ENCODE assay signal across 29 cellular contexts in the genomic region with DNA sequence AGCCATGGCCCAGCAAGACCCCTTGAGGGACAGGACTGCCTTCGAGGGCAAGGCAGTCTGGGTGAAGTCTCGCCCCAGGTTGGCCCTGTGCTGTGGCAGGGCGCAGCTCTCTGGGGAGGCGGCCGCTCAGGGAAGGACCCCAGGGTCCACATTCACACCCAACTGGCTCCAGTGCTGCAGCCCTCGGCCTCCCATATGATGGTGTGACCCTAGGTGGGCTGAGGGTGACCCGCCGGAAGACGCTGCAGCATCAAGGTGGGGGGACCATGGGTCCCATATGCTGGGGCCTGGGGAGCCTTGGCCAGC. TPM values are rescaled to one million over a fixed set of nuclear protein-coding genes. Genes with fewer than 3 reads are reported as not detected.
DNase-seq lines count a peak whose midpoint lies in the region; ATAC-seq, FAIRE-seq and TF ChIP-seq lines count a peak whose summit lies in the region.
"Had no signal": no experiment of that assay in that cellular context is flagged by ENCODE, and none has a peak within 500 bp of the region (broad histone marks: within the 10 kb centered on the region; RNA-seq: fewer than 3 reads in every experiment).

No MANE protein-coding gene starts in this region.

- TF ChIP-seq CTCF in H1 (IDR thresholded peaks at IDR 0.05; ENCODE audit: control extremely low read depth in 1 of 3, insufficient read depth in 1 of 3, low read depth in 1 of 3, low read length in 3 of 3) (no peak), GM20000 (IDR thresholded peaks at IDR 0.05; ENCODE audit: extremely low read depth, missing control alignments) (no peak)

- no peak overlapping the region for H3K56ac ChIP-seq in H1 (replicated peaks; ENCODE audit: insufficient read length, low read depth, low read length)

- H3K79me1 ChIP-seq in H1 (ENCODE audit: low read depth, low read length): no peaks in the 10 kb centered on the region
- no peaks in the 10 kb centered on the region for H3K79me1 ChIP-seq in neuronal stem cell (ENCODE audit: low read depth, low read length)

- H3K23me2 ChIP-seq in H1 (ENCODE audit: low read depth, low read length): no peaks in the 10 kb centered on the region

- H3K4me1 ChIP-seq in BLaER1 treated with 17β-estradiol and CSF1 and Interleukin-3, amounts not matched to agents 10 nM and 100 nM: peaks cover 29 to 95% (median 79%) of the 10 kb centered on the region in 10 experiments
- H3K4me1 ChIP-seq in H1 (replicated peaks in 1 of 4; ENCODE audit: control insufficient read depth in 3 of 4, insufficient read depth in 4 of 4, low read length in 3 of 4) (peaks cover 0 to 8% (median 0%) of the 10 kb centered on the region in 4 experiments; a peak in 2 of 7 replicates), neuronal stem cell (ENCODE audit: control insufficient read depth in 2 of 2, insufficient read depth in 1 of 2, low read depth in 1 of 2, low read length in 2 of 2) (peaks cover 0 to 5% of the 10 kb centered on the region in 2 donors)
- H3K4me1 ChIP-seq: BE2C had no signal

- no peaks in the 10 kb centered on the region for H3K79me2 ChIP-seq in H1 (ENCODE audit: control insufficient read depth in 1 of 2, insufficient read depth in 2 of 2, low read length in 2 of 2)

- H4K91ac ChIP-seq in H1 (replicated peaks; ENCODE audit: insufficient read length, low read length) (no peak overlapping the region), neuronal stem cell (ENCODE audit: low read depth, low read length, poor library complexity) (no peak overlapping the region)

- H3K27me3 ChIP-seq in BLaER1 treated with 17β-estradiol and CSF1 and Interleukin-3, amounts not matched to agents 10 nM and 100 nM: 0 out of 22 replicates have a peak, but pooled peaks cover 0 to 3% (median 0%) of the 10 kb centered on the region in 11 experiments
- H3K27me3 ChIP-seq in H1 (replicated peaks in 1 of 4; ENCODE audit: control insufficient read depth in 3 of 4, extremely low read depth in 1 of 4, insufficient read depth in 3 of 4, low read length in 3 of 4) (no peaks in the 10 kb centered on the region), neuronal stem cell (ENCODE audit: control insufficient read depth in 3 of 3, insufficient read depth in 3 of 3, low read depth in 1 of 3, low read length in 3 of 3) (peaks cover 0 to 52% (median 0%) of the 10 kb centered on the region in 3 experiments)
- H3K27me3 ChIP-seq: BE2C had no signal

- H3K14ac ChIP-seq in H1 (ENCODE audit: insufficient read length): no peak overlapping the region
- no peak overlapping the region for H3K14ac ChIP-seq in neuronal stem cell (ENCODE audit: low read length)

- no peak overlapping the region for H2BK15ac ChIP-seq in H1 (ENCODE audit: low read length)
- H2BK15ac ChIP-seq in neuronal stem cell (ENCODE audit: low read length): peak overlapping the region; percentile 81

- no peak overlapping the region for H2BK20ac ChIP-seq in H1 (ENCODE audit: low read length)

- H3K4me2 ChIP-seq in BLaER1 treated with 17β-estradiol and CSF1 and Interleukin-3, amounts not matched to agents 10 nM and 100 nM: peak overlapping the region in 8 of 11 experiments; percentile 3 to 75 (median 60); a peak in 12 of 22 replicates
- H3K4me2 ChIP-seq in H1 (ENCODE audit: insufficient read depth in 1 of 2, low read depth in 2 of 2, low read length in 2 of 2) (no peak overlapping the region), neuronal stem cell (ENCODE audit: insufficient read depth, low read length, poor library complexity, severe bottlenecking) (no peak overlapping the region)

- WGBS in H1 (ENCODE audit: extremely low coverage in 1 of 2, insufficient coverage in 1 of 2, insufficient read length in 1 of 2, insufficient replicate concordance in 2 of 2, low coverage in 1 of 2, low lambda C conversion rate in 2 of 2, missing lambda C conversion rate in 1 of 2), 2 experiments: 81% methylated on average over 9 of the region's 9 CpGs; no CpG with 5 or more reads in 1 of the 2 experiments
- WGBS in neuronal stem cell (ENCODE audit: extremely low coverage in 2 of 2, insufficient read length in 2 of 2, insufficient replicate concordance in 1 of 2), 2 donors: no CpG with 5 or more reads among the region's 9 CpGs

- no peak for FAIRE-seq in H1 (lab: Jason Lieb, UNC)
- FAIRE-seq: A204.1, GM12878, GM12892, GM18507 had no signal

- no peak overlapping the region for H4K5ac ChIP-seq in H1 (ENCODE audit: insufficient read length, low read depth, low read length)

- no peak overlapping the region for H2BK5ac ChIP-seq in H1 (ENCODE audit: low read depth, low read length)
- H2BK5ac ChIP-seq in neuronal stem cell (ENCODE audit: low read length): peak overlapping the region; percentile 24

- H3K9me3 ChIP-seq in BLaER1 treated with 17β-estradiol and CSF1 and Interleukin-3, amounts not matched to agents 10 nM and 100 nM (replicated peaks in 1 of 11): no peaks in the 10 kb centered on the region
- no peaks in the 10 kb centered on the region for H3K9me3 ChIP-seq in H1 (ENCODE audit: insufficient read depth in 2 of 2, low read depth in 1 of 2, low read length in 1 of 2)
- no peaks in the 10 kb centered on the region for H3K9me3 ChIP-seq in neuronal stem cell (replicated peaks in 1 of 2; ENCODE audit: control insufficient read depth in 2 of 2, insufficient read depth in 1 of 2, low read depth in 1 of 2, low read length in 2 of 2)
- H3K9me3 ChIP-seq: BE2C had no signal

- no peak for TF ChIP-seq RAD21 in H1 (IDR thresholded peaks at IDR 0.05 in 1 of 2, conservative IDR thresholded peaks at IDR 0.05 in 1 of 2; ENCODE audit: low read depth in 2 of 2, low read length in 2 of 2)

- H2AK5ac ChIP-seq in H1 (ENCODE audit: low read depth, low read length) (no peak overlapping the region), neuronal stem cell (ENCODE audit: low read depth, low read length) (peak overlapping the region; percentile 97)

- H3K18ac ChIP-seq in H1 (ENCODE audit: extremely low read depth, low read length) (no peak overlapping the region), neuronal stem cell (ENCODE audit: low read length) (peak overlapping the region; percentile 38)

- no peak overlapping the region for H3K4me3 ChIP-seq in BLaER1 treated with 17β-estradiol and CSF1 and Interleukin-3, amounts not matched to agents 10 nM and 100 nM
- H3K4me3 ChIP-seq in H1 (ENCODE audit: extremely low read depth in 1 of 4, insufficient read depth in 2 of 4, low read depth in 3 of 4, low read length in 4 of 4): no peak overlapping the region
- no peak overlapping the region for H3K4me3 ChIP-seq in neuronal stem cell (ENCODE audit: low read length in 2 of 2)
- H3K4me3 ChIP-seq: GM12878 had no signal

- H2AFZ ChIP-seq in H1 (ENCODE audit: low read length) (no peak overlapping the region), neuronal stem cell (ENCODE audit: low read length) (no peak overlapping the region)

- CTCF ChIA-PET in H1 (lab: Charles Lee; ENCODE audit: partially characterized antibody): interaction anchor here (1.7 to 1.9 kb wide), 4 partner anchors 15 to 60 kb away, joined by 4 to 8 read pairs (median 5); no protein-coding TSS in a partner anchor

- ATAC-seq in HG02798 (IDR thresholded peaks at IDR 0.05; ENCODE audit: poor library complexity, unreplicated experiment): no peak
- ATAC-seq: GM12878 had no signal

- no peaks in the 10 kb centered on the region for H4K20me1 ChIP-seq in BLaER1 treated with 17β-estradiol and CSF1 and Interleukin-3, amounts not matched to agents 10 nM and 100 nM
- peaks cover 0 to 2% of the 10 kb centered on the region in 2 experiments for H4K20me1 ChIP-seq in H1 (replicated peaks in 1 of 2; ENCODE audit: control insufficient read depth in 1 of 2, insufficient read depth in 2 of 2, low read length in 2 of 2)

- H3K36me3 ChIP-seq in BLaER1 treated with 17β-estradiol and CSF1 and Interleukin-3, amounts not matched to agents 10 nM and 100 nM: no peaks in the 10 kb centered on the region
- no peaks in the 10 kb centered on the region for H3K36me3 ChIP-seq in H1 (ENCODE audit: control insufficient read depth in 2 of 4, insufficient read depth in 4 of 4, low read length in 3 of 4)
- no peaks in the 10 kb centered on the region for H3K36me3 ChIP-seq in neuronal stem cell (replicated peaks in 1 of 2; ENCODE audit: control insufficient read depth in 2 of 2, insufficient read depth in 2 of 2, low read length in 2 of 2)
- H3K36me3 ChIP-seq: BE2C had no signal

- H3K4ac ChIP-seq in H1 (replicated peaks; ENCODE audit: insufficient read length, low read depth, low read length) (no peak overlapping the region), neuronal stem cell (ENCODE audit: low read length) (no peak overlapping the region)

- TF ChIP-seq EP300 in H1 (IDR thresholded peaks at IDR 0.05; ENCODE audit: borderline replicate concordance in 1 of 2, low read depth in 2 of 2, low read length in 2 of 2): no peak

- H2BK120ac ChIP-seq in H1 (replicated peaks; ENCODE audit: low read depth, low read length) (no peak overlapping the region), neuronal stem cell (ENCODE audit: low read depth, low read length) (no peak overlapping the region)

- H3K27ac ChIP-seq in BLaER1 treated with 17β-estradiol and CSF1 and Interleukin-3, amounts not matched to agents 10 nM and 100 nM: no peak overlapping the region
- H3K27ac ChIP-seq in H1 (ENCODE audit: low read depth, low read length) (no peak overlapping the region), neuronal stem cell (replicated peaks; ENCODE audit: low read length) (no peak overlapping the region)

- DNase-seq in H1 (ENCODE audit: low read depth in 1 of 2, low spot score in 2 of 2) (no peak), neuronal stem cell (ENCODE audit: low spot score) (no peak), NCI-H345 (lab: John Stamatoyannopoulos, UW) (no peak), GM20000 (ENCODE audit: low spot score) (no peak)
- DNase-seq: 8988T; ACHN; BE2C; C1 segment of cervical spinal cord; CD4-positive, alpha-beta memory T cell; CD4-positive, CD25-positive, alpha-beta regulatory T cell; CD8-positive, alpha-beta memory T cell; COR-L47; DMS 273 treated with DMSO at 0.1 percent for 48 hours; DMS153; DMS53; DMS79; DND-41; EL; GDM1 had no signal

- TF ChIP-seq POLR2A in H1 (IDR thresholded peaks at IDR 0.05; ENCODE audit: control extremely low read depth in 1 of 2, low read depth in 2 of 2, low read length in 2 of 2): no peak

- H3K23ac ChIP-seq in H1 (ENCODE audit: insufficient read length) (no peak overlapping the region), neuronal stem cell (ENCODE audit: low read depth, low read length, poor library complexity) (peak overlapping the region; percentile 89)

- peak overlapping the region; percentile 5; the same call in 1 of the 2 replicates for H4K8ac ChIP-seq in H1 (ENCODE audit: extremely low read depth, insufficient read depth, low read length)
- H4K8ac ChIP-seq in neuronal stem cell (ENCODE audit: low read depth, low read length): no peak overlapping the region

- H2BK12ac ChIP-seq in H1 (ENCODE audit: low read depth, low read length) (0 out of 2 replicates have a peak overlapping the region, but pooled peaks have one; percentile 17), neuronal stem cell (ENCODE audit: low read length) (peak overlapping the region; percentile 84)

- POLR2A ChIA-PET in H1 (lab: Charles Lee; ENCODE audit: partially characterized antibody): interaction anchor here (0.5 to 1.0 kb wide), 2 partner anchors 23 to 140 kb away, joined by 3 to 5 read pairs; no protein-coding TSS in a partner anchor

- H3K9ac ChIP-seq in BLaER1 treated with 17β-estradiol and CSF1 and Interleukin-3, amounts not matched to agents 10 nM and 100 nM: 0 out of 22 replicates have a peak overlapping the region, but pooled peaks of 1 of the 11 experiments have one; percentile 50
- H3K9ac ChIP-seq in H1 (replicated peaks in 1 of 4; ENCODE audit: extremely low read depth in 1 of 4, low read depth in 3 of 4, low read length in 3 of 4) (no peak overlapping the region), neuronal stem cell (ENCODE audit: low read depth, low read length, poor library complexity) (no peak overlapping the region)

RNA-seq across cellular contexts. Expression of a gene that starts 28.0 kb away (rescaled TPM):
- not detected in 2 replicates for total RNA-seq in H1 (2021; fragmentation: NEBNext Ultra II Directional; extraction: Animal tissue kit (Norgen Biotek cat#: 25700))
- polyA plus RNA-seq in H1 (2011; rRNA removed): not detected in 2 replicates
- polyA plus RNA-seq in H1 (2011; cell fraction: cytosol; rRNA removed): not detected
- polyA plus RNA-seq in H1 (2011; cell fraction: nucleus; rRNA removed): not detected
- 0.22 TPM in 1 of 4 replicates, not detected in the others for polyA plus RNA-seq in H1 (2012, experiment 1 of 2)
- polyA plus RNA-seq in H1 (2012, experiment 2 of 2): not detected
- not detected for polyA plus RNA-seq in H1 (2013, experiment 1 of 2)
- not detected for polyA plus RNA-seq in H1 (2013, experiment 2 of 2)
- polyA minus RNA-seq in H1 (2011; rRNA and poly(A)+ RNA removed): not detected in 2 replicates
- not detected for polyA minus RNA-seq in H1 (2011; cell fraction: cytosol; rRNA and poly(A)+ RNA removed)
- not detected for polyA minus RNA-seq in H1 (2011; cell fraction: nucleus; rRNA and poly(A)+ RNA removed)
- polyA plus RNA-seq in neuronal stem cell (2013, experiment 1 of 2): not detected
- polyA plus RNA-seq in neuronal stem cell (2013, experiment 2 of 2): not detected
- total RNA-seq: A673; CD4-positive, alpha-beta memory T cell; CD8-positive, alpha-beta memory T cell; G401; GM12878 had no signal
- polyA plus RNA-seq: AG04450; CD14-positive monocyte; CD4-positive, alpha-beta memory T cell; CD4-positive, CD25-positive, alpha-beta regulatory T cell; CD8-positive, alpha-beta memory T cell; GM12878 had no signal

RNA-seq across cellular contexts. Expression of a gene that starts 47.3 kb away (rescaled TPM):
- total RNA-seq in H1 (2021; fragmentation: NEBNext Ultra II Directional; extraction: Animal tissue kit (Norgen Biotek cat#: 25700)): 64.0 and 65.6 TPM in 2 replicates
- polyA plus RNA-seq in H1 (2011; rRNA removed): 18.6 and 44.4 TPM in 2 replicates
- 21.0 TPM for polyA plus RNA-seq in H1 (2011; cell fraction: cytosol; rRNA removed)
- 143 TPM for polyA plus RNA-seq in H1 (2011; cell fraction: nucleus; rRNA removed)
- polyA plus RNA-seq in H1 (2012, experiment 1 of 2): 17.5 to 48.9 TPM (median 42.8 TPM) in 4 replicates
- polyA plus RNA-seq in H1 (2012, experiment 2 of 2): 14.6 TPM
- 55.6 TPM for polyA plus RNA-seq in H1 (2013, experiment 1 of 2)
- polyA plus RNA-seq in H1 (2013, experiment 2 of 2): 52.7 TPM
- 8.0 and 13.3 TPM in 2 replicates for polyA minus RNA-seq in H1 (2011; rRNA and poly(A)+ RNA removed)
- 22.4 TPM for polyA minus RNA-seq in H1 (2011; cell fraction: cytosol; rRNA and poly(A)+ RNA removed)
- 26.6 TPM for polyA minus RNA-seq in H1 (2011; cell fraction: nucleus; rRNA and poly(A)+ RNA removed)
- 44.3 TPM for polyA plus RNA-seq in neuronal stem cell (2013, experiment 1 of 2)
- 42.8 TPM for polyA plus RNA-seq in neuronal stem cell (2013, experiment 2 of 2)

Comparison
In these comparisons a context has a peak if more than half of its experiments do, and no peak if none do; other contexts are left out.
1. H3K4me2 ChIP-seq: peak in BLaER1 treated with 17β-estradiol and CSF1 and Interleukin-3, amounts not matched to agents 10 nM and 100 nM (8 of 11); none in H1 (0 of 2) and neuronal stem cell (single experiment).